8 cellular contexts compared by ENCODE assay signal in the genomic region with DNA sequence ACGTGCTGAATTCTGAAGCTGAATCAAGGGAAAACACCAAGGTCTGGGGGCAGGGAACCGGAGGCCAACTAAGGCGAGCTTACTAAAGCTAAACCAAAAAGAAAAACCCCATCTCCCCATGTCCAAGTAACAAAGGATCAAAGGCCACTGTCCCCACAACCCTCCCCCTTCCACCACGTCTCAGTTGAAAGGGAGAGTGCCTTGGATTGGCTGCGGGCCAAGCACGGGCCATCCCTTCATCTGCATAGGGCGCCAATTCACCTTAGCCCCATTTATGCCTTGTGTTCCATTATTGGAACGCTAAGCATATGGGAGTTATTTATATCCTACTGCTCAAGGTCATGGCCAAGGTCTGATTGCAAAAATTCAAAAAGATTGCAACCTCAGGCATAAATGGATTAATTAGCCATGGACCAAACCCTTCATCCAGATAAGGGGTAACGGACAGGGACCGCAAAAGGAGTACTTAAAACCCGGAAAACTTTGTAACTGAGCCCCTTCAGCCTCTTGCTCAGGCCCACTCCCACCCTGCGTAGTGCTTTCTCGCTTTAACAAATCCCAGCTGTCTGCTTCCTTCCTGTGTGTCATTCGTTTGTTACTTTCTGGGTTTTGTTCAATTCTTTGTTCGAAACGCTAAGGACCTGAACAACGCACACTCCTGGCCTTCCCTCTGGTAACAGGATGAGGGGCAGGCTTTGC. TPM values are rescaled to one million over a fixed set of nuclear protein-coding genes. Genes with fewer than 3 reads are reported as not detected.
DNase-seq lines count a peak whose midpoint lies in the region; ATAC-seq and TF ChIP-seq lines count a peak whose summit lies in the region.

No MANE protein-coding gene starts in this region.

- DNase-seq in EH (ENCODE audit: low read depth), result peak; percentile 43
- DNase-seq in T-helper 1 cell, result peak in 3 of 5 donors; percentile 31 to 62 (median 32)
- no peak for DNase-seq in chondrocyte (ENCODE audit: low spot score)
- DNase-seq in lower lobe of right lung, result peak; percentile 60
- peak in 1 of 2 donors; percentile 56 for DNase-seq in stimulated activated effector memory CD8-positive, alpha-beta T cell treated with anti-CD3 and anti-CD28 coated beads, Interleukin-12 subunit alpha, Interleukin-12 subunit beta, amount 100 ng/mL, for 72 hours (ENCODE audit: low spot score in 2 of 2)

- H3K4me3 Mint-ChIP-seq in chondrocyte (ENCODE audit: unreplicated experiment), result peak overlapping the region; percentile 100
- H3K4me3 Mint-ChIP-seq in stimulated activated effector memory CD8-positive, alpha-beta T cell treated with anti-CD3 and anti-CD28 coated beads, Interleukin-12 subunit alpha, Interleukin-12 subunit beta, amount 100 ng/mL, for 72 hours, result peak overlapping the region; percentile 99

- H3K4me1 Mint-ChIP-seq in chondrocyte (ENCODE audit: low read depth), result peaks cover 34% of the 10 kb centered on the region
- H3K4me1 Mint-ChIP-seq in stimulated activated effector memory CD8-positive, alpha-beta T cell treated with anti-CD3 and anti-CD28 coated beads, Interleukin-12 subunit alpha, Interleukin-12 subunit beta, amount 100 ng/mL, for 72 hours, result peaks cover 50% of the 10 kb centered on the region

- no peaks in the 10 kb centered on the region for H3K27me3 Mint-ChIP-seq in chondrocyte (ENCODE audit: low read depth)

- H3K27ac ChIP-seq in lower lobe of right lung, result peak overlapping the region; percentile 93

- peak overlapping the region; percentile 96 for H3K27ac Mint-ChIP-seq in chondrocyte (ENCODE audit: unreplicated experiment)
- peak overlapping the region; percentile 98 for H3K27ac Mint-ChIP-seq in stimulated activated effector memory CD8-positive, alpha-beta T cell treated with anti-CD3 and anti-CD28 coated beads, Interleukin-12 subunit alpha, Interleukin-12 subunit beta, amount 100 ng/mL, for 72 hours

- no peaks in the 10 kb centered on the region for H3K27me3 ChIP-seq in lower lobe of right lung (ENCODE audit: low read depth)

- H3K36me3 Mint-ChIP-seq in chondrocyte (ENCODE audit: low read depth), result peaks cover 4% of the 10 kb centered on the region
- peaks cover 46% of the 10 kb centered on the region for H3K36me3 Mint-ChIP-seq in stimulated activated effector memory CD8-positive, alpha-beta T cell treated with anti-CD3 and anti-CD28 coated beads, Interleukin-12 subunit alpha, Interleukin-12 subunit beta, amount 100 ng/mL, for 72 hours

- TF ChIP-seq CTCF in chondrocyte (IDR thresholded peaks at IDR 0.05) (peak; percentile 53), lower lobe of right lung (IDR thresholded peaks at IDR 0.05) (no peak)

- no peaks in the 10 kb centered on the region for H3K9me3 ChIP-seq in lower lobe of right lung

- H3K4me1 ChIP-seq in lower lobe of right lung, result peaks cover 50% of the 10 kb centered on the region

- intact Hi-C loops in lower lobe of right lung (cut with DNase I), result no loop called here

- ATAC-seq in HG03039 (IDR thresholded peaks at IDR 0.05; ENCODE audit: unreplicated experiment) (peak; percentile 9), lower lobe of right lung (peak; percentile 0 to 1), GM19463 (IDR thresholded peaks at IDR 0.05; ENCODE audit: unreplicated experiment) (no peak), GM19324 (IDR thresholded peaks at IDR 0.05; ENCODE audit: low FRiP score, unreplicated experiment) (no peak)
- peak; percentile 14 for ATAC-seq in stimulated activated effector memory CD8-positive, alpha-beta T cell treated with anti-CD3 and anti-CD28 coated beads, Interleukin-12 subunit alpha, Interleukin-12 subunit beta, amount 100 ng/mL, for 72 hours

- no peaks in the 10 kb centered on the region for H3K9me3 Mint-ChIP-seq in chondrocyte (ENCODE audit: low read depth)
- no peaks in the 10 kb centered on the region for H3K9me3 Mint-ChIP-seq in stimulated activated effector memory CD8-positive, alpha-beta T cell treated with anti-CD3 and anti-CD28 coated beads, Interleukin-12 subunit alpha, Interleukin-12 subunit beta, amount 100 ng/mL, for 72 hours

- H3K4me3 ChIP-seq in lower lobe of right lung, result peak overlapping the region; percentile 80

- H3K36me3 ChIP-seq in lower lobe of right lung, result peaks cover 6% of the 10 kb centered on the region

RNA-seq across cellular contexts. Expression of gene ATP6V0D1, which starts 0.8 kb away (rescaled TPM):
- 83.8 to 89.8 TPM (median 85.5 TPM) in 3 replicates for total RNA-seq in chondrocyte
- 175 TPM for total RNA-seq in lower lobe of right lung

RNA-seq across cellular contexts. Expression of gene AGRP, which starts 1.6 kb away (rescaled TPM):
- total RNA-seq in chondrocyte, result not detected in 3 replicates
- 8.5 TPM for total RNA-seq in lower lobe of right lung

RNA-seq across cellular contexts. Expression of gene RIPOR1, which starts 46.9 kb away (rescaled TPM):
- 52.0 to 99.1 TPM (median 97.6 TPM) in 3 replicates for total RNA-seq in chondrocyte
- 112 TPM for total RNA-seq in lower lobe of right lung

RNA-seq across cellular contexts. Expression of gene HSD11B2, which starts 50.8 kb away (rescaled TPM):
- total RNA-seq in chondrocyte (0.20 to 0.77 TPM in 2 of 3 replicates, not detected in the other), lower lobe of right lung (2.9 TPM)

Comparison
In these comparisons a context has a peak if more than half of its experiments do, and no peak if none do; other contexts are left out.
1. ATAC-seq: peak in HG03039 (single experiment), lower lobe of right lung (2 of 2) and stimulated activated effector memory CD8-positive, alpha-beta T cell treated with anti-CD3 and anti-CD28 coated beads, Interleukin-12 subunit alpha, Interleukin-12 subunit beta, amount 100 ng/mL, for 72 hours (single experiment); none in GM19463 (single experiment) and GM19324 (single experiment).